10 cellular contexts compared by ENCODE assay signal in genomic region chrX:129665916-129666644, GRCh38. TPM values are rescaled to one million over a fixed set of nuclear protein-coding genes. Genes with fewer than 3 reads are reported as not detected.
DNase-seq lines count a peak whose midpoint lies in the region; ATAC-seq and TF ChIP-seq lines count a peak whose summit lies in the region.
"Had no signal": no experiment of that assay in that cellular context is flagged by ENCODE, and none has a peak within 500 bp of the region (broad histone marks: within the 10 kb centered on the region; RNA-seq: fewer than 3 reads in every experiment).

No MANE protein-coding gene starts in this region.

- peaks cover 0 to 14% (median 0%) of the 10 kb centered on the region in 7 donors for H3K27me3 ChIP-seq in heart right ventricle
- H3K27me3 ChIP-seq: tibial nerve had no signal

- peaks cover 0 to 8% (median 0%) of the 10 kb centered on the region in 11 donors for H3K9me3 ChIP-seq in heart right ventricle
- H3K9me3 ChIP-seq: tibial nerve had no signal

- no peak overlapping the region for H3K4me3 Mint-ChIP-seq in WTC11
- no peak overlapping the region for H3K4me3 Mint-ChIP-seq in activated T-helper 1 cell treated with anti-CD3 and anti-CD28 coated beads, Interleukin-12 subunit alpha, Interleukin-12 subunit beta, Interleukin-2, Interleukin-4 antibody, amounts not matched to agents 30 ng/mL and 10 ng/mL and 1 ng/mL, durations not matched to agents 14 hours and 24 hours and 36 hours

- POLR2A ChIA-PET in WTC11 (lab: Charles Lee) = no interaction called here

- no peak overlapping the region for H3K4me3 ChIP-seq in heart right ventricle
- H3K4me3 ChIP-seq: BLaER1, tibial nerve had no signal

- TF ChIP-seq CTCF in heart right ventricle (IDR thresholded peaks at IDR 0.05) (no peak), WTC11 (IDR thresholded peaks at IDR 0.05) (no peak)

- H3K4me1 Mint-ChIP-seq in WTC11 = peaks cover 28% of the 10 kb centered on the region
- H3K4me1 Mint-ChIP-seq in activated T-helper 1 cell treated with anti-CD3 and anti-CD28 coated beads, Interleukin-12 subunit alpha, Interleukin-12 subunit beta, Interleukin-2, Interleukin-4 antibody, amounts not matched to agents 30 ng/mL and 10 ng/mL and 1 ng/mL, durations not matched to agents 14 hours and 24 hours and 36 hours (ENCODE audit: low read depth) = no peaks in the 10 kb centered on the region

- DNase-seq in heart right ventricle (no peak), cardiac septum (ENCODE audit: low spot score) (no peak), WTC11 (ENCODE audit: low spot score) (no peak), glomerular visceral epithelial cell (ENCODE audit: extremely low spot score) (peak; percentile 74), DMS153 treated with DMSO at 0.1 percent for 48 hours (lab: John Stamatoyannopoulos, UW; ENCODE audit: unreplicated experiment) (no peak), DMS79 (lab: John Stamatoyannopoulos, UW) (no peak)
- no peak for DNase-seq in activated T-helper 1 cell treated with anti-CD3 and anti-CD28 coated beads, Interleukin-12 subunit alpha, Interleukin-12 subunit beta, Interleukin-2, Interleukin-4 antibody, amounts not matched to agents 30 ng/mL and 10 ng/mL and 1 ng/mL, durations not matched to agents 14 hours and 24 hours and 36 hours (ENCODE audit: low spot score)

- WGBS in heart right ventricle, 2 donors = 36 to 41% methylated on average over 4 to 7 of the region's 7 CpGs

- peaks cover 3% of the 10 kb centered on the region for H3K36me3 Mint-ChIP-seq in WTC11
- H3K36me3 Mint-ChIP-seq in activated T-helper 1 cell treated with anti-CD3 and anti-CD28 coated beads, Interleukin-12 subunit alpha, Interleukin-12 subunit beta, Interleukin-2, Interleukin-4 antibody, amounts not matched to agents 30 ng/mL and 10 ng/mL and 1 ng/mL, durations not matched to agents 14 hours and 24 hours and 36 hours (ENCODE audit: low read depth) = peaks cover 1% of the 10 kb centered on the region

- no peaks in the 10 kb centered on the region for H3K36me3 ChIP-seq in heart right ventricle
- H3K36me3 ChIP-seq: BLaER1, tibial nerve had no signal

- peak overlapping the region; percentile 68 for H3K27ac Mint-ChIP-seq in WTC11
- no peak overlapping the region for H3K27ac Mint-ChIP-seq in activated T-helper 1 cell treated with anti-CD3 and anti-CD28 coated beads, Interleukin-12 subunit alpha, Interleukin-12 subunit beta, Interleukin-2, Interleukin-4 antibody, amounts not matched to agents 30 ng/mL and 10 ng/mL and 1 ng/mL, durations not matched to agents 14 hours and 24 hours and 36 hours

- intact Hi-C loops in heart right ventricle (cut with DNase I) = no loop called here
- intact Hi-C loops in cardiac septum (cut with DNase I) = no loop called here
- intact Hi-C loops in activated T-helper 1 cell treated with anti-CD3 and anti-CD28 coated beads, Interleukin-12 subunit alpha, Interleukin-12 subunit beta, Interleukin-2, Interleukin-4 antibody, amounts not matched to agents 30 ng/mL and 10 ng/mL and 1 ng/mL, durations not matched to agents 14 hours and 24 hours and 36 hours (cut with micrococcal nuclease) = no loop called here

- peaks cover 17% of the 10 kb centered on the region for H3K9me3 Mint-ChIP-seq in WTC11
- H3K9me3 Mint-ChIP-seq in activated T-helper 1 cell treated with anti-CD3 and anti-CD28 coated beads, Interleukin-12 subunit alpha, Interleukin-12 subunit beta, Interleukin-2, Interleukin-4 antibody, amounts not matched to agents 30 ng/mL and 10 ng/mL and 1 ng/mL, durations not matched to agents 14 hours and 24 hours and 36 hours = peaks cover 7% of the 10 kb centered on the region

- peaks cover 2% of the 10 kb centered on the region for H3K27me3 Mint-ChIP-seq in WTC11 (ENCODE audit: low read depth)
- H3K27me3 Mint-ChIP-seq in activated T-helper 1 cell treated with anti-CD3 and anti-CD28 coated beads, Interleukin-12 subunit alpha, Interleukin-12 subunit beta, Interleukin-2, Interleukin-4 antibody, amounts not matched to agents 30 ng/mL and 10 ng/mL and 1 ng/mL, durations not matched to agents 14 hours and 24 hours and 36 hours (ENCODE audit: insufficient read depth) = peaks cover 22% of the 10 kb centered on the region

- peaks cover 0 to 28% (median 0%) of the 10 kb centered on the region in 9 donors for H3K4me1 ChIP-seq in heart right ventricle
- H3K4me1 ChIP-seq: tibial nerve had no signal

- CTCF ChIA-PET in WTC11 (lab: Charles Lee) = no interaction called here

- ATAC-seq in heart right ventricle (peak in 7 of 8 donors; percentile 31 to 92 (median 61)), WTC11 (peak; percentile 80), GM21515 (IDR thresholded peaks at IDR 0.05; ENCODE audit: unreplicated experiment) (no peak)

- H3K27ac ChIP-seq in heart right ventricle = peak overlapping the region in 1 of 10 donors; percentile 31
- H3K27ac ChIP-seq: BLaER1, tibial nerve had no signal

TF ChIP-seq in WTC11, 78 proteins besides CTCF, POLR2A, EP300 and RAD21 (continues in another document):
- TF ChIP-seq ZNF396 (CRISPR knock-in tag; IDR thresholded peaks at IDR 0.05; ENCODE audit: borderline replicate concordance) = no peak
- TF ChIP-seq ERG (CRISPR knock-in tag; IDR thresholded peaks at IDR 0.05) = no peak
- no peak for TF ChIP-seq ZNF263 (CRISPR knock-in tag; IDR thresholded peaks at IDR 0.05; ENCODE audit: low read depth)
- no peak for TF ChIP-seq SMAD4 (CRISPR knock-in tag; IDR thresholded peaks at IDR 0.05)
- TF ChIP-seq, protein P1, sequence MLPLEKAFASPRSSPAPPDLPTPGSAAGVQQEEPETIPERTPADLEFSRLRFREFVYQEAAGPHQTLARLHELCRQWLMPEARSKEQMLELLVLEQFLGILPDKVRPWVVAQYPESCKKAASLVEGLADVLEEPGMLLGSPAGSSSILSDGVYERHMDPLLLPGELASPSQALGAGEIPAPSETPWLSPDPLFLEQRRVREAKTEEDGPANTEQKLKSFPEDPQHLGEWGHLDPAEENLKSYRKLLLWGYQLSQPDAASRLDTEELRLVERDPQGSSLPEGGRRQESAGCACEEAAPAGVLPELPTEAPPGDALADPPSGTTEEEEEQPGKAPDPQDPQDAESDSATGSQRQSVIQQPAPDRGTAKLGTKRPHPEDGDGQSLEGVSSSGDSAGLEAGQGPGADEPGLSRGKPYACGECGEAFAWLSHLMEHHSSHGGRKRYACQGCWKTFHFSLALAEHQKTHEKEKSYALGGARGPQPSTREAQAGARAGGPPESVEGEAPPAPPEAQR (CRISPR knock-in tag; IDR thresholded peaks at IDR 0.05) = no peak
- no peak for TF ChIP-seq ATF2 (CRISPR knock-in tag; IDR thresholded peaks at IDR 0.05; ENCODE audit: borderline replicate concordance, low read depth)
- no peak for TF ChIP-seq ESRRA (CRISPR knock-in tag; IDR thresholded peaks at IDR 0.05; ENCODE audit: borderline replicate concordance)
- TF ChIP-seq TEAD1 (CRISPR knock-in tag; IDR thresholded peaks at IDR 0.05) = no peak
- no peak for TF ChIP-seq JAZF1 (CRISPR knock-in tag; IDR thresholded peaks at IDR 0.05)
- TF ChIP-seq, protein P2, sequence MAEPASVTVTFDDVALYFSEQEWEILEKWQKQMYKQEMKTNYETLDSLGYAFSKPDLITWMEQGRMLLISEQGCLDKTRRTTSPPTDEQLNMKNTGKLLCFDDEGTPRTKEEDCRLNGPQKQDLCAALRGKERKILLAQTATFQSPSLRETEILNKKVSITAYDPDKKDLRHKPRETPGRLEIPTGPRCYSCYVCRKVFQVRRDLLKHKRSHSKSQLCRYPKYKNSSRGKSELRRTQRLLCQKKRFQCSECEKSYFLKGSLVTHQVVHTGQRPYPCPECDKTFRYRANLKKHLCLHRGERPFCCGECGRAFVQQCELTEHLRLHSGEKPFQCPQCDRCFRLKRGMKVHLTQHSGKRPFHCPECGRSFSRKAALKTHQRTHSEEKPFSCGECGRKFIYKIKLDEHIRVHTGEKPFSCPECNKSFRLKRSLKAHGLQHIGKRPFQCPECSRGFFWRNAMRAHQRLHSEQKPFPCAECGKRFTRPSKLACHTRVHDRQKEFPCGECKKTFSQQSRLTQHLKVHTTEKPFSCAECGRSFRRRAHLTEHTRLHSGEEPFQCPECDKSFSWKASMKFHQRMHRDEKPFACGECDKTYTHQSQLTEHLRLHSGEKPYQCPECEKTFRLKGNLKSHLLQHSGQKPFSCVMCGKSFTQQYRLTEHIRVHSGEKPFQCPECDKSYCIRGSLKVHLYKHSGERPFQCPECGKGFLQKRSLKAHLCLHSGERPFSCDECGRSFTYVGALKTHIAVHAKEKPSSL (CRISPR knock-in tag; conservative IDR thresholded peaks at IDR 0.05) = no peak

RNA-seq across cellular contexts. Expression of gene APLN, which starts 11.3 kb away (rescaled TPM):
- total RNA-seq in heart right ventricle (10 to 100 TPM in 9 of 10 donors, 1 to 10 TPM in 1; 8.8 to 44.7 (median 14.1) TPM), cardiac septum (6.2 TPM), WTC11 (2021) (2.5 to 4.2 TPM (median 2.6 TPM) in 3 replicates)
- 1 to 10 TPM; 2.7 to 5.4 TPM for polyA plus RNA-seq in heart right ventricle
- 0.12 and 0.26 TPM in 2 replicates for total RNA-seq in activated T-helper 1 cell treated with anti-CD3 and anti-CD28 coated beads, Interleukin-12 subunit alpha, Interleukin-12 subunit beta, Interleukin-2, Interleukin-4 antibody, amounts not matched to agents 30 ng/mL and 10 ng/mL and 1 ng/mL, durations not matched to agents 14 hours and 24 hours and 36 hours
